ENCODE assay signal across 17 cellular contexts in genomic region chr11:46275964-46276641, GRCh38. TPM values are rescaled to one million over a fixed set of nuclear protein-coding genes. Genes with fewer than 3 reads are reported as not detected.
DNase-seq lines count a peak whose midpoint lies in the region; ATAC-seq and TF ChIP-seq lines count a peak whose summit lies in the region.
"Had no signal": no experiment of that assay in that cellular context is flagged by ENCODE, and none has a peak within 500 bp of the region (broad histone marks: within the 10 kb centered on the region; RNA-seq: fewer than 3 reads in every experiment).

No MANE protein-coding gene starts in this region.

- peak overlapping the region; percentile 92 to 95 for H3K27ac ChIP-seq in mucosa of rectum (ENCODE audit: low read depth in 2 of 2, low read length in 2 of 2)
- no peak overlapping the region for H3K27ac ChIP-seq in PC-3 (ENCODE audit: low read length)

- peak overlapping the region; percentile 34 to 55 for H3K9ac ChIP-seq in mucosa of rectum (ENCODE audit: low read depth in 1 of 2, low read length in 2 of 2)
- H3K9ac ChIP-seq in PC-3 (ENCODE audit: low read length) = no peak overlapping the region

- no peak for ATAC-seq in PC-3
- ATAC-seq in HG03108 (IDR thresholded peaks at IDR 0.05; ENCODE audit: unreplicated experiment) = no peak
- no peak for ATAC-seq in HG03175 (IDR thresholded peaks at IDR 0.05; ENCODE audit: unreplicated experiment)
- ATAC-seq: sciatic nerve; stimulated activated naive CD8-positive, alpha-beta T cell treated with anti-CD3 and anti-CD28 coated beads, Interleukin-15, amount 100 ng/mL, for 72 hours had no signal

- BruUV-seq in Caco-2 (replicated peaks; lab: Mats Ljungman, UMichigan) (no TSS peak), PC-3 (replicated peaks; lab: Mats Ljungman, UMichigan) (no TSS peak)

- H3K36me3 Mint-ChIP-seq in Caco-2 (ENCODE audit: insufficient read depth, unreplicated experiment) = peaks cover 6% of the 10 kb centered on the region
- H3K36me3 Mint-ChIP-seq in brain = no peaks in the 10 kb centered on the region

- H2AFZ ChIP-seq in PC-3 (ENCODE audit: low read length) = no peak overlapping the region

- H3K4me1 Mint-ChIP-seq in Caco-2 (ENCODE audit: low read depth, unreplicated experiment) (peaks cover 64% of the 10 kb centered on the region), brain (peaks cover 78% of the 10 kb centered on the region)

- H3K27me3 ChIP-seq in Caco-2 (replicated peaks; ENCODE audit: control insufficient read depth, insufficient read depth, low read length) (no peaks in the 10 kb centered on the region), mucosa of rectum (ENCODE audit: control insufficient read depth in 2 of 2, insufficient read depth in 2 of 2, low read length in 2 of 2) (peaks cover 0 to 4% of the 10 kb centered on the region in 2 donors), PC-3 (ENCODE audit: low read length) (peaks cover 13% of the 10 kb centered on the region)

- intact Hi-C loops in Caco-2 (cut with micrococcal nuclease; ENCODE audit: unreplicated experiment) = loop anchor here (2.0 kb wide), 1 partner anchor 21 kb away; no protein-coding TSS in a partner anchor
- intact Hi-C loops in PC-3 (cut with micrococcal nuclease) = no loop called here

- H3K4me3 Mint-ChIP-seq in Caco-2 (ENCODE audit: unreplicated experiment) = peak overlapping the region; percentile 89
- peak overlapping the region in 3 of 5 experiments; percentile 76 to 93 (median 85) for H3K4me3 Mint-ChIP-seq in brain
- H3K4me3 Mint-ChIP-seq: activated CD4-positive, alpha-beta memory T cell treated with anti-CD3 and anti-CD28 coated beads, Interleukin-2, amount 10 ng/mL, durations not matched to agents 7 days and 5 days; central memory CD8-positive, alpha-beta T cell; stimulated activated naive CD8-positive, alpha-beta T cell treated with anti-CD3 and anti-CD28 coated beads, Interleukin-15, amount 100 ng/mL, for 72 hours had no signal

- H3K9me3 ChIP-seq in Caco-2 (no peaks in the 10 kb centered on the region), mucosa of rectum (ENCODE audit: control insufficient read depth in 2 of 2, low read length in 2 of 2) (no peaks in the 10 kb centered on the region), PC-3 (ENCODE audit: low read length) (no peaks in the 10 kb centered on the region)

- H3K27ac Mint-ChIP-seq in Caco-2 (ENCODE audit: unreplicated experiment) (peak overlapping the region; percentile 52), brain (peak overlapping the region in 3 of 5 experiments; percentile 52 to 57 (median 57))
- H3K27ac Mint-ChIP-seq: activated CD4-positive, alpha-beta memory T cell treated with anti-CD3 and anti-CD28 coated beads, Interleukin-2, amount 10 ng/mL, durations not matched to agents 7 days and 5 days; stimulated activated naive CD8-positive, alpha-beta T cell treated with anti-CD3 and anti-CD28 coated beads, Interleukin-15, amount 100 ng/mL, for 72 hours had no signal

- H3K9me3 Mint-ChIP-seq in Caco-2 (ENCODE audit: unreplicated experiment) (no peaks in the 10 kb centered on the region), brain (peaks cover 0 to 3% (median 0%) of the 10 kb centered on the region in 5 experiments)
- H3K9me3 Mint-ChIP-seq: activated CD4-positive, alpha-beta memory T cell treated with anti-CD3 and anti-CD28 coated beads, Interleukin-2, amount 10 ng/mL, durations not matched to agents 7 days and 5 days; central memory CD8-positive, alpha-beta T cell; stimulated activated naive CD8-positive, alpha-beta T cell treated with anti-CD3 and anti-CD28 coated beads, Interleukin-15, amount 100 ng/mL, for 72 hours had no signal

- peak; percentile 58 to 72 for DNase-seq in Caco-2
- DNase-seq in LNCaP clone FGC (ENCODE audit: low read depth) = peak; percentile 67
- DNase-seq in PC-3 = no peak
- DNase-seq in NCI-H1048 (lab: John Stamatoyannopoulos, UW) = no peak
- DNase-seq: activated CD4-positive, alpha-beta memory T cell treated with anti-CD3 and anti-CD28 coated beads, Interleukin-2, amount 10 ng/mL, durations not matched to agents 7 days and 5 days; activated gamma-delta T cell treated with Interleukin-2 at 50 U/mL for 16 hours; EL; erythroblast; hippocampal formation; NCI-H1092; stimulated activated naive CD8-positive, alpha-beta T cell treated with anti-CD3 and anti-CD28 coated beads, Interleukin-15, amount 100 ng/mL, for 72 hours had no signal

- H3K27me3 Mint-ChIP-seq in Caco-2 (ENCODE audit: insufficient read depth, unreplicated experiment) (no peaks in the 10 kb centered on the region), brain (peaks cover 45% of the 10 kb centered on the region)

- no peak for TF ChIP-seq CTCF in Caco-2 (IDR thresholded peaks at IDR 0.05; ENCODE audit: insufficient read depth in 1 of 2, low read depth in 1 of 2, low read length in 1 of 2, severe bottlenecking in 1 of 2, unreplicated experiment in 1 of 2)
- TF ChIP-seq CTCF in LNCaP clone FGC (IDR thresholded peaks at IDR 0.05; ENCODE audit: control insufficient read depth, extremely low read depth, insufficient read depth) = no peak
- TF ChIP-seq CTCF in brain (conservative IDR thresholded peaks at IDR 0.05) = no peak
- TF ChIP-seq CTCF in PC-3 (conservative IDR thresholded peaks at IDR 0.05; ENCODE audit: low read depth, low read length) = no peak

- CTCF ChIA-PET in Caco-2 (lab: Charles Lee) (interaction anchor here (1.2 to 2.3 kb wide), 3 partner anchors 14 to 36 kb away, joined by 3 to 12 read pairs (median 4); no protein-coding TSS in a partner anchor), PC-3 (lab: Charles Lee) (interaction anchor here (0.7 kb wide), 1 partner anchor 38 kb away, joined by 3 read pairs; no protein-coding TSS in a partner anchor)

- peaks cover 5% of the 10 kb centered on the region for H3F3A ChIP-seq in PC-3 (ENCODE audit: low read length, unreplicated experiment)

- no peaks in the 10 kb centered on the region for H4K20me1 ChIP-seq in PC-3 (ENCODE audit: low read length)

- no peaks in the 10 kb centered on the region for H3K9me2 ChIP-seq in PC-3 (replicated peaks; ENCODE audit: low read length)

- H3K4me3 ChIP-seq in Caco-2 (ENCODE audit: low read depth, low read length) (no peak overlapping the region), LNCaP clone FGC (ENCODE audit: low read depth, low read length) (no peak overlapping the region), mucosa of rectum (ENCODE audit: low read length in 2 of 2) (peak overlapping the region; percentile 14 to 33), PC-3 (ENCODE audit: low read length) (no peak overlapping the region)

- POLR2A ChIA-PET in Caco-2 (lab: Charles Lee) (interaction anchor here (0.5 to 3.5 kb wide), 2 partner anchors 33 to 150 kb away, joined by 3 to 23 read pairs; no protein-coding TSS in a partner anchor), PC-3 (lab: Charles Lee; ENCODE audit: unreplicated experiment) (no interaction called here)

- H3K4me1 ChIP-seq in Caco-2 = peaks cover 73% of the 10 kb centered on the region
- H3K4me1 ChIP-seq in mucosa of rectum (ENCODE audit: control insufficient read depth in 2 of 2, insufficient read depth in 2 of 2, low read length in 2 of 2) = peaks cover 67 to 78% of the 10 kb centered on the region in 2 donors
- H3K4me1 ChIP-seq in PC-3 (ENCODE audit: insufficient read depth, low read length) = peaks cover 29% of the 10 kb centered on the region

- H3K36me3 ChIP-seq in Caco-2 (ENCODE audit: control insufficient read depth, insufficient read depth, low read length) (no peaks in the 10 kb centered on the region), mucosa of rectum (ENCODE audit: control insufficient read depth in 2 of 2, insufficient read depth in 2 of 2, low read length in 2 of 2) (no peaks in the 10 kb centered on the region), PC-3 (ENCODE audit: low read depth, low read length) (no peaks in the 10 kb centered on the region)

- H3K79me2 ChIP-seq in PC-3 (ENCODE audit: low read length) = no peaks in the 10 kb centered on the region

- no peak overlapping the region for H3K4me2 ChIP-seq in PC-3 (ENCODE audit: low read length)

RNA-seq across cellular contexts. Expression of gene CREB3L1, which starts 1.4 kb away (rescaled TPM):
- total RNA-seq in Caco-2 (2022) (24.9 and 29.5 TPM in 2 replicates), PC-3 (2014; rRNA removed) (1.1 and 1.4 TPM in 2 replicates)
- polyA plus RNA-seq in brain (ENCODE audit: insufficient read depth, low read depth, low replicate concordance) = 3.3 TPM
- total RNA-seq: activated CD4-positive, alpha-beta memory T cell treated with anti-CD3 and anti-CD28 coated beads, Interleukin-2, amount 10 ng/mL, durations not matched to agents 7 days and 5 days had no signal

Comparison
In these comparisons a context has a peak if more than half of its experiments do, and no peak if none do; other contexts are left out.
1. DNase-seq: peak in Caco-2 (2 of 2) and LNCaP clone FGC (single experiment); none in PC-3 (single experiment) and NCI-H1048 (single experiment).
2. H3K4me3 ChIP-seq: peak in mucosa of rectum (2 of 2); none in Caco-2 (single experiment), LNCaP clone FGC (single experiment) and PC-3 (single experiment).
3. RNA of gene CREB3L1, which starts 1.4 kb away (total RNA-seq): 24.9 to 29.5 TPM in Caco-2; 1.1 to 1.4 TPM in PC-3; every median in the first group is over 10 times any median in the second.